ENCODE assay signal across 8 cellular contexts in the genomic region with DNA sequence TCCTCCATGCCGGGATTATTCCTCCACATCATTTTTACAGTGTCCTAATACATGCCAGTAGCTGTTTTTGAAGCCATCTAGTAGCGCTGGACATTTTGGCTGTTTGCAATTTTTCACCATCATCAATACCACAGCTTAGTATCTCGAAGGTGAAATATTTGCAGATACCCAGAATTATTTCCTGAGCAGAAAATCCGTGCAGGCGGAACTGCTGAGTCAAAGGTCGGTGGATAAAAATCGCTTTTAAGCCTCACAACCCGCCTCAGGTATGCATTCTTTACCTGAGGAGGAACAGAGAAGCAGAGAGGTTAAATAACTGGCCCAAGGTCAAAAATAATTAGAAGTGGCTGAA. TPM values are rescaled to one million over a fixed set of nuclear protein-coding genes. Genes with fewer than 3 reads are reported as not detected.
DNase-seq lines count a peak whose midpoint lies in the region; ATAC-seq, FAIRE-seq and TF ChIP-seq lines count a peak whose summit lies in the region.

No MANE protein-coding gene starts in this region.

- RAD21 ChIA-PET in GM12878 (lab: Charles Lee; ENCODE audit: unreplicated experiment), result no interaction called here

- POLR2A ChIA-PET in CD4-positive, alpha-beta T cell (lab: Charles Lee), result interaction anchor here (0.6 to 1.3 kb wide), 7 partner anchors 19 to 1170 kb away, joined by 3 to 6 read pairs (median 3); a partner anchor contains a TSS
- POLR2A ChIA-PET in GM12878 (lab: Charles Lee), result no interaction called here

- peaks cover 45% of the 10 kb centered on the region for H3K4me1 Mint-ChIP-seq in CD4-positive, alpha-beta T cell (ENCODE audit: low read depth)

- H3K27me3 Mint-ChIP-seq in CD4-positive, alpha-beta T cell, result peaks cover 4% of the 10 kb centered on the region

- H3K4me2 ChIP-seq in GM12878 (ENCODE audit: control insufficient read depth, insufficient read depth), result peak overlapping the region; percentile 82

- SMC1A ChIA-PET in GM12878 (lab: Charles Lee; ENCODE audit: uncharacterized antibody, unreplicated experiment), result interaction anchor here (0.6 to 1.2 kb wide), 3 partner anchors 12 to 192 kb away, joined by 3 to 4 read pairs (median 4); no protein-coding TSS in a partner anchor

- TF ChIP-seq CTCF in CD4-positive, alpha-beta T cell (IDR thresholded peaks at IDR 0.05), result no peak
- no peak for TF ChIP-seq CTCF in HL-60 (IDR thresholded peaks at IDR 0.05; ENCODE audit: insufficient read depth, low read length)
- no peak for TF ChIP-seq CTCF in GM12878 (IDR thresholded peaks at IDR 0.05 in 2 of 3, conservative IDR thresholded peaks at IDR 0.05 in 1 of 3; ENCODE audit: control insufficient read depth in 2 of 3, extremely low read depth in 1 of 3, insufficient read depth in 1 of 3, low read depth in 3 of 3, low read length in 3 of 3)
- no peak for TF ChIP-seq CTCF in lung (IDR thresholded peaks at IDR 0.05; ENCODE audit: control extremely low read depth, extremely low read depth)

- peak overlapping the region; percentile 83 for H2AFZ ChIP-seq in GM12878 (ENCODE audit: control insufficient read depth, low read depth, low read length)

- BruUV-seq in GM12878 (replicated peaks; lab: Mats Ljungman, UMichigan), result no TSS peak

- peak overlapping the region; percentile 86 for H3K9ac ChIP-seq in GM12878 (ENCODE audit: control insufficient read depth, insufficient read depth, low read length)

- H4K20me1 ChIP-seq in GM12878 (ENCODE audit: control insufficient read depth, insufficient read depth), result no peaks in the 10 kb centered on the region

- no peaks in the 10 kb centered on the region for H3K27me3 ChIP-seq in CD4-positive, alpha-beta T cell (ENCODE audit: control insufficient read depth, insufficient read depth, low read length)
- H3K27me3 ChIP-seq in HL-60 (ENCODE audit: insufficient read depth, poor library complexity, severe bottlenecking) (no peaks in the 10 kb centered on the region), GM12878 (replicated peaks in 1 of 2; ENCODE audit: control insufficient read depth in 2 of 2, insufficient read depth in 2 of 2, low read length in 1 of 2) (no peaks in the 10 kb centered on the region), lung (ENCODE audit: control insufficient read depth, insufficient read depth) (no peaks in the 10 kb centered on the region)

- H3K79me2 ChIP-seq in GM12878 (ENCODE audit: control insufficient read depth, insufficient read depth, low read length), result peaks cover 45% of the 10 kb centered on the region

- TF ChIP-seq RAD21 in GM12878 (IDR thresholded peaks at IDR 0.05; ENCODE audit: insufficient read depth, low read depth, low read length), result no peak

- FAIRE-seq in GM12878 (lab: Jason Lieb, UNC), result no peak

- peak overlapping the region; percentile 99 for H3K27ac Mint-ChIP-seq in CD4-positive, alpha-beta T cell

- CTCF ChIA-PET in CD4-positive, alpha-beta T cell (lab: Charles Lee), result no interaction called here
- CTCF ChIA-PET in GM12878 (lab: Yijun Ruan, JAX), result interaction anchor here (0.5 to 1.0 kb wide), 3 partner anchors 22 to 474 kb away, joined by 3 to 4 read pairs (median 3); no protein-coding TSS in a partner anchor

- TF ChIP-seq EP300 in GM12878 (IDR thresholded peaks at IDR 0.05; ENCODE audit: borderline replicate concordance in 1 of 2, control insufficient read depth in 1 of 2, low read depth in 2 of 2, low read length in 2 of 2), result no peak

- H3K27ac ChIP-seq in CD4-positive, alpha-beta T cell (ENCODE audit: low read depth, low read length), result peak overlapping the region; percentile 91
- H3K27ac ChIP-seq in HL-60 (replicated peaks) (peak overlapping the region; percentile 93), GM12878 (ENCODE audit: control insufficient read depth, insufficient read depth) (peak overlapping the region; percentile 76), lung (ENCODE audit: low read depth in 1 of 2, low read length in 1 of 2) (peak overlapping the region; percentile 95 to 98), urinary bladder (ENCODE audit: low read depth) (peak overlapping the region; percentile 95)

- in situ Hi-C loops in GM12878 (cut with MboI), result no loop called here

- TF ChIP-seq POLR2A in GM12878 (IDR thresholded peaks at IDR 0.05; ENCODE audit: low read depth, low read length), result no peak

- no peaks in the 10 kb centered on the region for H3K9me3 ChIP-seq in CD4-positive, alpha-beta T cell (ENCODE audit: control insufficient read depth, low read length)
- H3K9me3 ChIP-seq in GM12878 (replicated peaks; ENCODE audit: control insufficient read depth, insufficient read depth, low read length), result no peaks in the 10 kb centered on the region
- no peaks in the 10 kb centered on the region for H3K9me3 ChIP-seq in lung (ENCODE audit: control insufficient read depth in 2 of 2, insufficient read depth in 1 of 2, low read length in 1 of 2)

- H3K4me1 ChIP-seq in GM12878 (ENCODE audit: control insufficient read depth, insufficient read depth, low read length) (peaks cover 18% of the 10 kb centered on the region), lung (ENCODE audit: control insufficient read depth in 2 of 2, insufficient read depth in 2 of 2, low read length in 2 of 2) (peaks cover 3 to 11% of the 10 kb centered on the region in 2 donors), urinary bladder (ENCODE audit: insufficient read depth) (no peaks in the 10 kb centered on the region)

- peak overlapping the region; percentile 97 for H3K4me3 Mint-ChIP-seq in CD4-positive, alpha-beta T cell

- H3K36me3 ChIP-seq in GM12878 (ENCODE audit: control insufficient read depth in 2 of 2, insufficient read depth in 2 of 2, low read length in 1 of 2), result peaks cover 0 to 7% of the 10 kb centered on the region in 2 experiments; a peak in 1 of 4 replicates
- peaks cover 2 to 3% of the 10 kb centered on the region in 2 donors for H3K36me3 ChIP-seq in lung (ENCODE audit: control insufficient read depth in 2 of 2, insufficient read depth in 2 of 2, low read length in 2 of 2)
- H3K36me3 ChIP-seq in urinary bladder (ENCODE audit: insufficient read depth), result no peaks in the 10 kb centered on the region

- peaks cover 42% of the 10 kb centered on the region for H3K36me3 Mint-ChIP-seq in CD4-positive, alpha-beta T cell (ENCODE audit: low read depth)

- DNase-seq in CD4-positive, alpha-beta T cell, result peak in 1 of 10 experiments; percentile 2
- DNase-seq in HL-60 (ENCODE audit: low read depth in 1 of 2, low spot score in 1 of 2) (no peak), GM12878 (ENCODE audit: low read depth, low spot score) (no peak), lung (ENCODE audit: low spot score) (no peak), DMS153 treated with DMSO at 0.1 percent for 48 hours (lab: John Stamatoyannopoulos, UW; ENCODE audit: unreplicated experiment) (no peak)

- H3K4me3 ChIP-seq in HL-60 (replicated peaks; ENCODE audit: insufficient read depth, low read length) (peak overlapping the region; percentile 90), GM12878 (peak overlapping the region; percentile 97), lung (peak overlapping the region; percentile 98), urinary bladder (ENCODE audit: low read depth, low read length) (peak overlapping the region; percentile 100)

- WGBS in GM12878 (ENCODE audit: insufficient coverage, insufficient replicate concordance, low lambda C conversion rate, missing lambda C conversion rate), result 5% methylated on average over 8 of the region's 8 CpGs
- 4 to 6% methylated on average over 8 of the region's 8 CpGs for WGBS in lung, 2 donors
- WGBS in urinary bladder, result 9% methylated on average over 8 of the region's 8 CpGs

- peak; percentile 20 for ATAC-seq in CD4-positive, alpha-beta T cell (ENCODE audit: poor library complexity)
- ATAC-seq in GM12878 (peak; percentile 4; the same call in 2 of the 3 replicates), lung (ENCODE audit: insufficient read depth, low FRiP score) (peak; percentile 4), GM21526 (IDR thresholded peaks at IDR 0.05; ENCODE audit: low FRiP score, unreplicated experiment) (no peak), GM18867 (IDR thresholded peaks at IDR 0.05; ENCODE audit: unreplicated experiment) (no peak)

- H3K9me3 Mint-ChIP-seq in CD4-positive, alpha-beta T cell, result no peaks in the 10 kb centered on the region

- intact Hi-C loops in CD4-positive, alpha-beta T cell (cut with DNase I, micrococcal nuclease), result loop anchor here (2.0 to 10.0 kb wide), 4 partner anchors 190 to 528 kb away; a partner anchor contains a TSS
- intact Hi-C loops in GM12878 (cut with micrococcal nuclease; ENCODE audit: unreplicated experiment), result no loop called here

RNA-seq across cellular contexts. Expression of a gene that starts 0.6 kb away (rescaled TPM):
- 10 to 100 TPM; 70.4 to 74.6 TPM for total RNA-seq in CD4-positive, alpha-beta T cell
- 165 and 188 TPM in 2 replicates for total RNA-seq in GM12878 (2013; cell fraction: nucleolus; rRNA removed)
- total RNA-seq in GM12878 (2014; rRNA removed), result 28.2 and 33.5 TPM in 2 replicates
- 31.9 and 32.2 TPM in 2 replicates for total RNA-seq in GM12878 (2014; rRNA removed; fragmentation: Illumina TruSeq; extraction: Trizol)
- 35.3 and 41.3 TPM in 2 replicates for total RNA-seq in GM12878 (2021)
- 10.9 TPM for polyA plus RNA-seq in GM12878 (2011; ENCODE audit: low read depth)
- polyA plus RNA-seq in GM12878 (2011; rRNA removed), result 35.7 and 37.1 TPM in 2 replicates
- 34.2 and 40.7 TPM in 2 replicates for polyA plus RNA-seq in GM12878 (2011; cell fraction: cytosol; rRNA removed)
- 78.5 and 90.6 TPM in 2 replicates for polyA plus RNA-seq in GM12878 (2011; cell fraction: nucleus; rRNA removed)
- polyA plus RNA-seq in GM12878 (2012), result 16.5 and 16.8 TPM in 2 replicates
- polyA plus RNA-seq in GM12878 (2014; fragmentation: Illumina TruSeq; extraction: Trizol), result 36.9 and 56.5 TPM in 2 replicates
- 1 to 10 TPM; 4.6 to 4.9 TPM for polyA plus RNA-seq in GM12878 (2014; fragmentation: Nextera tagmentation; extraction: Ambion mirVana)
- 31.2 and 34.7 TPM in 2 replicates for polyA plus RNA-seq in GM12878 (2014; rRNA removed)
- polyA plus RNA-seq in GM12878 (2016; fragmentation: Nextera tagmentation; extraction: Ambion mirVana), result 10 to 100 TPM; 25.9 TPM
- 61.0 and 82.4 TPM in 2 replicates for polyA minus RNA-seq in GM12878 (2011; rRNA and poly(A)+ RNA removed)
- 17.1 and 19.3 TPM in 2 replicates for polyA minus RNA-seq in GM12878 (2011; cell fraction: cytosol; rRNA and poly(A)+ RNA removed)
- 56.8 and 91.5 TPM in 2 replicates for polyA minus RNA-seq in GM12878 (2011; cell fraction: nucleus; rRNA and poly(A)+ RNA removed)
- total RNA-seq in lung, result 10 to 100 TPM; 46.3 to 93.0 TPM
- 10 to 100 TPM; 10.3 to 13.2 TPM for polyA plus RNA-seq in lung
- 72.8 TPM for total RNA-seq in urinary bladder
- polyA plus RNA-seq in urinary bladder, result 20.9 TPM

Comparison
In these comparisons a context has a peak if more than half of its experiments do, and no peak if none do; other contexts are left out.
1. ATAC-seq: peak in CD4-positive, alpha-beta T cell (single experiment), GM12878 (single experiment) and lung (single experiment); none in GM21526 (single experiment) and GM18867 (single experiment).
2. Peak in every context shown above with its lines, with median percentiles within 50 percentile points of each other: H3K27ac ChIP-seq and H3K4me3 ChIP-seq.